In genomic region chr1:204204944-204205343, GRCh38 we compare ENCODE assay signal across 34 cellular contexts. TPM values are rescaled to one million over a fixed set of nuclear protein-coding genes. Genes with fewer than 3 reads are reported as not detected.
"Had no signal": no experiment of that assay in that cellular context is flagged by ENCODE, and none has a peak within 500 bp of the region (broad histone marks: within the 10 kb centered on the region; RNA-seq: fewer than 3 reads in every experiment).

No MANE protein-coding gene starts in this region.

- FAIRE-seq: endometrium, islet of Langerhans, keratinocyte had no signal

- H3K27me3 ChIP-seq: colonic mucosa had no signal

- H3K27ac Mint-ChIP-seq: dendritic cell treated with granulocyte-macrophage colony-stimulating factor and Interleukin-4, amounts not matched to agents 40 ng/mL and 50 ng/mL, for 4 days; effector memory CD8-positive, alpha-beta T cell; endodermal cell; memory B cell had no signal

- H3K36me3 Mint-ChIP-seq: memory B cell had no signal

- H3K36me3 ChIP-seq: colonic mucosa, esophagus squamous epithelium, gastrocnemius medialis, heart right ventricle, left lung had no signal

- H3K4me1 ChIP-seq: colonic mucosa, left lung had no signal

- H3K4me3 ChIP-seq: colonic mucosa, esophagus squamous epithelium, gastrocnemius medialis, heart right ventricle, left lung, lung had no signal

- H3K4me3 Mint-ChIP-seq: dendritic cell treated with granulocyte-macrophage colony-stimulating factor and Interleukin-4, amounts not matched to agents 40 ng/mL and 50 ng/mL, for 4 days; effector memory CD8-positive, alpha-beta T cell; endodermal cell; memory B cell had no signal

- H3K27ac ChIP-seq: colonic mucosa, epithelial cell of prostate, esophagus squamous epithelium, gastrocnemius medialis, heart right ventricle, left lung had no signal

- H3K4me1 Mint-ChIP-seq: memory B cell had no signal

- H3K9me3 ChIP-seq: colonic mucosa, esophagus squamous epithelium, gastrocnemius medialis, heart right ventricle, left lung had no signal

- H3K9me3 Mint-ChIP-seq: dendritic cell treated with granulocyte-macrophage colony-stimulating factor and Interleukin-4, amounts not matched to agents 40 ng/mL and 50 ng/mL, for 4 days; effector memory CD8-positive, alpha-beta T cell; endodermal cell; memory B cell had no signal

- DNase-seq: colonic mucosa; cortex of kidney; effector CD8-positive, alpha-beta T cell; effector memory CD8-positive, alpha-beta T cell; endodermal cell; erythroblast; esophagus squamous epithelium; foreskin fibroblast; foreskin melanocyte; gastrocnemius medialis; glutamatergic neuron; head of caudate nucleus; heart right ventricle; hippocampal formation; left cardiac atrium; left lung; left ventricle myocardium superior; mammary epithelial cell; mesendoderm; midbrain had no signal

- ATAC-seq: effector memory CD8-positive, alpha-beta T cell; esophagus mucosa; gastrocnemius medialis; heart right ventricle; left cardiac atrium; left lung; left ventricle myocardium superior had no signal

RNA-seq across cellular contexts. Expression of gene KISS1, which starts 8.7 kb away (rescaled TPM):
- total RNA-seq: endodermal cell, esophagus mucosa, esophagus squamous epithelium, gastrocnemius medialis, glomerular endothelial cell, heart right ventricle, left cardiac atrium, left ventricle myocardium superior, lower leg skin, lung, mammary epithelial cell, mononuclear cell had no signal
- polyA plus RNA-seq: heart right ventricle, keratinocyte, mammary epithelial cell had no signal

RNA-seq across cellular contexts. Expression of gene GOLT1A, which starts 8.8 kb away (rescaled TPM):
- total RNA-seq: chondrocyte, esophagus mucosa, glomerular endothelial cell, heart right ventricle, left cardiac atrium, left ventricle myocardium superior, mononuclear cell, myocyte had no signal

RNA-seq across cellular contexts. Expression of gene REN, which starts 38.8 kb away (rescaled TPM):
- total RNA-seq: chondrocyte, dermis microvascular lymphatic vessel endothelial cell, endodermal cell, esophagus mucosa, heart right ventricle, left cardiac atrium, left ventricle myocardium superior, mammary epithelial cell, mononuclear cell, myocyte had no signal
- polyA plus RNA-seq: heart right ventricle, keratinocyte had no signal
